ENCODE assay signal across 22 cellular contexts in genomic region chr18:24949908-24950307, GRCh38.
"Had no signal": no experiment of that assay in that cellular context is flagged by ENCODE, and none has a peak within 500 bp of the region (broad histone marks: within the 10 kb centered on the region; RNA-seq: fewer than 3 reads in every experiment).

No MANE protein-coding gene starts in this region.

- H3K4me3 ChIP-seq: coronary artery, gastroesophageal sphincter, sigmoid colon, smooth muscle cell, uterus had no signal

- H3K36me3 Mint-ChIP-seq: activated CD8-positive, alpha-beta memory T cell treated with anti-CD3 and anti-CD28 coated beads, Interleukin-2, amount 10 ng/mL, durations not matched to agents 7 days and 5 days; activated naive CD4-positive, alpha-beta T cell treated with anti-CD3 and anti-CD28 coated beads, Interleukin-2, amount 10 ng/mL, durations not matched to agents 7 days and 5 days; memory B cell; stimulated activated naive B cell treated with anti-CD40 and anti-IgM and Interleukin-4, amounts not matched to agents 10 μg/mL and 1 μg/mL and 100 μg/mL, for 72 hours had no signal

- H3K27me3 Mint-ChIP-seq: activated CD4-positive, alpha-beta T cell treated with anti-CD3 and anti-CD28 coated beads, Interleukin-2, amount 10 ng/mL, durations not matched to agents 24 days and 14 days; activated CD8-positive, alpha-beta memory T cell treated with anti-CD3 and anti-CD28 coated beads, Interleukin-2, amount 10 ng/mL, durations not matched to agents 7 days and 5 days; activated CD8-positive, alpha-beta T cell treated with anti-CD3 and anti-CD28 coated beads for 36 hours; activated naive CD4-positive, alpha-beta T cell treated with anti-CD3 and anti-CD28 coated beads, Interleukin-2, amount 10 ng/mL, durations not matched to agents 7 days and 5 days; memory B cell had no signal

- DNase-seq: activated CD4-positive, alpha-beta T cell treated with anti-CD3 and anti-CD28 coated beads, Interleukin-2, amount 10 ng/mL, durations not matched to agents 24 days and 14 days; activated CD8-positive, alpha-beta memory T cell treated with anti-CD3 and anti-CD28 coated beads, Interleukin-2, amount 10 ng/mL, durations not matched to agents 7 days and 5 days; activated CD8-positive, alpha-beta T cell treated with anti-CD3 and anti-CD28 coated beads for 36 hours; activated effector memory CD4-positive, alpha-beta T cell treated with anti-CD3 and anti-CD28 coated beads, Interleukin-2, amount 50 U/mL, for 16 hours; activated naive CD4-positive, alpha-beta T cell treated with anti-CD3 and anti-CD28 coated beads, Interleukin-2, amount 10 ng/mL, durations not matched to agents 7 days and 5 days; activated T-cell treated with anti-CD3 and anti-CD28 coated beads for 4 hours; amygdala; cerebellar nuclear complex; head of caudate nucleus; hypothalamus; sigmoid colon; stimulated activated CD4-positive, alpha-beta T cell treated with anti-CD3 and anti-CD28 coated beads, Interleukin-15, amount 100 ng/mL, for 24 hours; stimulated activated CD8-positive, alpha-beta memory T cell treated with anti-CD3 and anti-CD28 coated beads, Interleukin-4, amount 100 ng/mL, for 48 hours; stimulated activated naive B cell treated with anti-CD40 and anti-IgM and Interleukin-4, amounts not matched to agents 10 μg/mL and 1 μg/mL and 100 μg/mL, for 72 hours; trophoblast cell; uterus had no signal

- H3K27me3 ChIP-seq: gastroesophageal sphincter, sigmoid colon, uterus had no signal

- H3K27ac Mint-ChIP-seq: activated CD4-positive, alpha-beta T cell treated with anti-CD3 and anti-CD28 coated beads, Interleukin-2, amount 10 ng/mL, durations not matched to agents 24 days and 14 days; activated CD8-positive, alpha-beta memory T cell treated with anti-CD3 and anti-CD28 coated beads, Interleukin-2, amount 10 ng/mL, durations not matched to agents 7 days and 5 days; activated CD8-positive, alpha-beta T cell treated with anti-CD3 and anti-CD28 coated beads for 36 hours; activated naive CD4-positive, alpha-beta T cell treated with anti-CD3 and anti-CD28 coated beads, Interleukin-2, amount 10 ng/mL, durations not matched to agents 7 days and 5 days; memory B cell; stimulated activated naive B cell treated with anti-CD40 and anti-IgM and Interleukin-4, amounts not matched to agents 10 μg/mL and 1 μg/mL and 100 μg/mL, for 72 hours had no signal

- H3K4me3 Mint-ChIP-seq: activated CD4-positive, alpha-beta T cell treated with anti-CD3 and anti-CD28 coated beads, Interleukin-2, amount 10 ng/mL, durations not matched to agents 24 days and 14 days; activated CD8-positive, alpha-beta memory T cell treated with anti-CD3 and anti-CD28 coated beads, Interleukin-2, amount 10 ng/mL, durations not matched to agents 7 days and 5 days; activated CD8-positive, alpha-beta T cell treated with anti-CD3 and anti-CD28 coated beads for 36 hours; activated naive CD4-positive, alpha-beta T cell treated with anti-CD3 and anti-CD28 coated beads, Interleukin-2, amount 10 ng/mL, durations not matched to agents 7 days and 5 days; memory B cell; stimulated activated naive B cell treated with anti-CD40 and anti-IgM and Interleukin-4, amounts not matched to agents 10 μg/mL and 1 μg/mL and 100 μg/mL, for 72 hours had no signal

- FAIRE-seq: islet of Langerhans had no signal

- H3K9me3 ChIP-seq: gastroesophageal sphincter, sigmoid colon, uterus had no signal

- H3K4me1 Mint-ChIP-seq: activated CD4-positive, alpha-beta T cell treated with anti-CD3 and anti-CD28 coated beads, Interleukin-2, amount 10 ng/mL, durations not matched to agents 24 days and 14 days; activated CD8-positive, alpha-beta memory T cell treated with anti-CD3 and anti-CD28 coated beads, Interleukin-2, amount 10 ng/mL, durations not matched to agents 7 days and 5 days; activated naive CD4-positive, alpha-beta T cell treated with anti-CD3 and anti-CD28 coated beads, Interleukin-2, amount 10 ng/mL, durations not matched to agents 7 days and 5 days; memory B cell had no signal

- H3K4me1 ChIP-seq: gastroesophageal sphincter, sigmoid colon, uterus had no signal

- H3K36me3 ChIP-seq: gastroesophageal sphincter, sigmoid colon, uterus had no signal

- H3K9me3 Mint-ChIP-seq: activated CD4-positive, alpha-beta T cell treated with anti-CD3 and anti-CD28 coated beads, Interleukin-2, amount 10 ng/mL, durations not matched to agents 24 days and 14 days; activated CD8-positive, alpha-beta T cell treated with anti-CD3 and anti-CD28 coated beads for 36 hours; activated naive CD4-positive, alpha-beta T cell treated with anti-CD3 and anti-CD28 coated beads, Interleukin-2, amount 10 ng/mL, durations not matched to agents 7 days and 5 days; memory B cell; stimulated activated naive B cell treated with anti-CD40 and anti-IgM and Interleukin-4, amounts not matched to agents 10 μg/mL and 1 μg/mL and 100 μg/mL, for 72 hours had no signal

- H3K27ac ChIP-seq: coronary artery, epithelial cell of prostate, gastroesophageal sphincter, sigmoid colon, uterus had no signal
